Comparison of ENCODE assay signal across 25 cellular contexts in genomic region chr7:131524699-131525098, GRCh38.
"Had no signal": no experiment of that assay in that cellular context is flagged by ENCODE, and none has a peak within 500 bp of the region (broad histone marks: within the 10 kb centered on the region; RNA-seq: fewer than 3 reads in every experiment).

No MANE protein-coding gene starts in this region.

- H3K9me3 ChIP-seq: ascending aorta, body of pancreas had no signal

- H3K4me1 ChIP-seq: ascending aorta had no signal

- H3K27me3 ChIP-seq: ascending aorta, body of pancreas had no signal

- H3K4me3 Mint-ChIP-seq: activated CD4-positive, alpha-beta memory T cell treated with anti-CD3 and anti-CD28 coated beads for 36 hours; activated CD4-positive, alpha-beta T cell treated with anti-CD3 and anti-CD28 coated beads, Interleukin-2, amount 10 ng/mL, durations not matched to agents 7 days and 5 days; activated naive CD8-positive, alpha-beta T cell treated with anti-CD3 and anti-CD28 coated beads, Interleukin-2, amount 50 U/mL, for 24 hours; activated T-cell treated with anti-CD3 and anti-CD28 coated beads, Interleukin-2, amount 50 U/mL, for 4 hours; T-cell had no signal

- DNase-seq: activated CD4-positive, alpha-beta memory T cell treated with anti-CD3 and anti-CD28 coated beads for 36 hours; activated CD4-positive, alpha-beta T cell treated with anti-CD3 and anti-CD28 coated beads, Interleukin-2, amount 10 ng/mL, durations not matched to agents 7 days and 5 days; activated CD4-positive, CD25-positive, alpha-beta regulatory T cell; activated CD8-positive, alpha-beta memory T cell treated with anti-CD3 and anti-CD28 coated beads for 24 hours; activated effector memory CD4-positive, alpha-beta T cell treated with anti-CD3 and anti-CD28 coated beads, Interleukin-2, amount 50 U/mL, for 16 hours; activated naive CD4-positive, alpha-beta T cell treated with Interleukin-2 at 50 U/mL for 16 hours; activated naive CD8-positive, alpha-beta T cell treated with anti-CD3 and anti-CD28 coated beads, Interleukin-2, amount 50 U/mL, for 24 hours; activated T-cell treated with anti-CD3 and anti-CD28 coated beads, Interleukin-2, amount 50 U/mL, for 4 hours; amniotic stem cell; KG1; NCI-H1048; NCI-H146; NCI-H187 treated with DMSO at 0.1 percent for 48 hours; NCI-H2081 treated with DMSO at 0.1 percent for 48 hours; NCI-H446; NCI-H524 treated with DMSO at 0.1 percent for 48 hours; NCI-H774; T-cell; T-helper 2 cell; T1000 had no signal

- H3K36me3 Mint-ChIP-seq: activated CD4-positive, alpha-beta memory T cell treated with anti-CD3 and anti-CD28 coated beads for 36 hours; activated naive CD4-positive, alpha-beta T cell treated with anti-CD3 and anti-CD28 coated beads, Interleukin-2, amount 50 U/mL, for 72 hours; T-cell had no signal

- H3K9me3 Mint-ChIP-seq: activated CD4-positive, alpha-beta memory T cell treated with anti-CD3 and anti-CD28 coated beads for 36 hours; activated naive CD4-positive, alpha-beta T cell treated with anti-CD3 and anti-CD28 coated beads, Interleukin-2, amount 50 U/mL, for 72 hours; activated naive CD8-positive, alpha-beta T cell treated with anti-CD3 and anti-CD28 coated beads, Interleukin-2, amount 50 U/mL, for 24 hours; activated T-cell treated with anti-CD3 and anti-CD28 coated beads, Interleukin-2, amount 50 U/mL, for 4 hours; T-cell had no signal

- FAIRE-seq: TTC549 had no signal

- H3K27ac Mint-ChIP-seq: activated CD4-positive, alpha-beta memory T cell treated with anti-CD3 and anti-CD28 coated beads for 36 hours; activated CD4-positive, alpha-beta T cell treated with anti-CD3 and anti-CD28 coated beads, Interleukin-2, amount 10 ng/mL, durations not matched to agents 7 days and 5 days; activated naive CD4-positive, alpha-beta T cell treated with anti-CD3 and anti-CD28 coated beads, Interleukin-2, amount 50 U/mL, for 72 hours; activated naive CD8-positive, alpha-beta T cell treated with anti-CD3 and anti-CD28 coated beads, Interleukin-2, amount 50 U/mL, for 24 hours; T-cell had no signal

- H3K4me3 ChIP-seq: ascending aorta, body of pancreas, SK-N-MC had no signal

- H3K27ac ChIP-seq: ascending aorta, SK-N-MC had no signal

- ATAC-seq: activated naive CD4-positive, alpha-beta T cell treated with anti-CD3 and anti-CD28 coated beads, Interleukin-2, amount 50 U/mL, for 72 hours; activated naive CD8-positive, alpha-beta T cell treated with anti-CD3 and anti-CD28 coated beads, Interleukin-2, amount 50 U/mL, for 24 hours; activated T-cell treated with anti-CD3 and anti-CD28 coated beads, Interleukin-2, amount 50 U/mL, for 4 hours; body of pancreas; T-cell had no signal

- H3K36me3 ChIP-seq: ascending aorta had no signal
